22 cellular contexts compared by ENCODE assay signal in genomic region chr15:77627581-77627980, GRCh38. TPM values are rescaled to one million over a fixed set of nuclear protein-coding genes. Genes with fewer than 3 reads are reported as not detected.
DNase-seq lines count a peak whose midpoint lies in the region; ATAC-seq, FAIRE-seq and TF ChIP-seq lines count a peak whose summit lies in the region.
"Had no signal": no experiment of that assay in that cellular context is flagged by ENCODE, and none has a peak within 500 bp of the region (broad histone marks: within the 10 kb centered on the region; RNA-seq: fewer than 3 reads in every experiment).

No MANE protein-coding gene starts in this region.

- peak overlapping the region; percentile 58 for H3K4ac ChIP-seq in H1 (replicated peaks; ENCODE audit: insufficient read length, low read depth, low read length)

- H3K4me1 Mint-ChIP-seq in neural crest cell = peaks cover 41% of the 10 kb centered on the region

- peaks cover 12% of the 10 kb centered on the region for H3K79me1 ChIP-seq in H1 (ENCODE audit: low read depth, low read length)

- POLR2A ChIA-PET in H1 (lab: Charles Lee; ENCODE audit: partially characterized antibody) = interaction anchor here (1.1 to 10.0 kb wide), 5 partner anchors 7 to 43 kb away, joined by 3 to 142 read pairs (median 4); no protein-coding TSS in a partner anchor

- H2AFZ ChIP-seq in H1 (ENCODE audit: low read length) = no peak overlapping the region

- H3K14ac ChIP-seq in H1 (ENCODE audit: insufficient read length) = no peak overlapping the region

- peaks cover 12 to 85% of the 10 kb centered on the region in 2 experiments for H3K79me2 ChIP-seq in H1 (ENCODE audit: control insufficient read depth in 1 of 2, insufficient read depth in 2 of 2, low read length in 2 of 2)

- H2BK120ac ChIP-seq in H1 (replicated peaks; ENCODE audit: low read depth, low read length) = no peak overlapping the region

- intact Hi-C loops in Right ventricle myocardium superior (cut with DNase I) = no loop called here

- H3K9me3 ChIP-seq in cardiac muscle cell (ENCODE audit: low read depth) (no peaks in the 10 kb centered on the region), H1 (ENCODE audit: insufficient read depth in 2 of 2, low read depth in 1 of 2, low read length in 1 of 2) (no peaks in the 10 kb centered on the region), tibial nerve (no peaks in the 10 kb centered on the region)
- H3K9me3 ChIP-seq: SJSA1 had no signal

- no peak for TF ChIP-seq CTCF in cardiac muscle cell (IDR thresholded peaks at IDR 0.05; ENCODE audit: low read depth, low read length)
- TF ChIP-seq CTCF in H1 (IDR thresholded peaks at IDR 0.05; ENCODE audit: control extremely low read depth in 1 of 3, insufficient read depth in 1 of 3, low read depth in 1 of 3, low read length in 3 of 3) = no peak
- TF ChIP-seq CTCF in neural crest cell (conservative IDR thresholded peaks at IDR 0.05) = no peak
- no peak for TF ChIP-seq CTCF in tibial nerve (IDR thresholded peaks at IDR 0.05)

- ATAC-seq in Right ventricle myocardium superior (ENCODE audit: poor library complexity) = no peak
- ATAC-seq: CD8-positive, alpha-beta T cell had no signal

- 97% methylated on average over 2 of the region's 2 CpGs; no CpG with 5 or more reads in 1 of the 2 experiments for WGBS in H1 (ENCODE audit: extremely low coverage in 1 of 2, insufficient coverage in 1 of 2, insufficient read length in 1 of 2, insufficient replicate concordance in 2 of 2, low coverage in 1 of 2, low lambda C conversion rate in 2 of 2, missing lambda C conversion rate in 1 of 2), 2 experiments
- 88 to 97% methylated on average over 2 of the region's 2 CpGs for WGBS in tibial nerve, 2 donors

- H3K27me3 ChIP-seq in cardiac muscle cell (no peaks in the 10 kb centered on the region), H1 (replicated peaks in 1 of 4; ENCODE audit: control insufficient read depth in 3 of 4, extremely low read depth in 1 of 4, insufficient read depth in 3 of 4, low read length in 3 of 4) (no peaks in the 10 kb centered on the region), tibial nerve (peaks cover 0 to 26% of the 10 kb centered on the region in 2 donors)

- TF ChIP-seq EP300 in H1 (IDR thresholded peaks at IDR 0.05; ENCODE audit: borderline replicate concordance in 1 of 2, low read depth in 2 of 2, low read length in 2 of 2) (no peak), tibial nerve (IDR thresholded peaks at IDR 0.05) (no peak)

- H3K27ac Mint-ChIP-seq in neural crest cell (ENCODE audit: unreplicated experiment) = peak overlapping the region; percentile 90
- H3K27ac Mint-ChIP-seq: CD8-positive, alpha-beta T cell; HFFc6 had no signal

- peak overlapping the region; percentile 31 to 42; a peak in 3 of 4 replicates for H3K4me2 ChIP-seq in H1 (ENCODE audit: insufficient read depth in 1 of 2, low read depth in 2 of 2, low read length in 2 of 2)

- H3K36me3 ChIP-seq in cardiac muscle cell (no peaks in the 10 kb centered on the region), H1 (ENCODE audit: control insufficient read depth in 2 of 4, insufficient read depth in 4 of 4, low read length in 3 of 4) (no peaks in the 10 kb centered on the region; a peak in 1 of 8 replicates), tibial nerve (no peaks in the 10 kb centered on the region)
- H3K36me3 ChIP-seq: SJSA1 had no signal

- 0 out of 2 replicates have a peak overlapping the region, but pooled peaks have one; percentile 40 for H2BK20ac ChIP-seq in H1 (ENCODE audit: low read length)

- peak overlapping the region; percentile 40; the same call in 1 of the 2 replicates for H2BK15ac ChIP-seq in H1 (ENCODE audit: low read length)

- H3K18ac ChIP-seq in H1 (ENCODE audit: extremely low read depth, low read length) = peak overlapping the region; percentile 74; the same call in 1 of the 2 replicates

- no peak overlapping the region for H4K91ac ChIP-seq in H1 (replicated peaks; ENCODE audit: insufficient read length, low read length)

- no peak overlapping the region for H3K4me3 Mint-ChIP-seq in neural crest cell
- H3K4me3 Mint-ChIP-seq: CD8-positive, alpha-beta T cell; HFFc6 had no signal

- H3K23ac ChIP-seq in H1 (ENCODE audit: insufficient read length) = no peak overlapping the region

- peaks cover 3 to 10% of the 10 kb centered on the region in 2 experiments for H4K20me1 ChIP-seq in H1 (replicated peaks in 1 of 2; ENCODE audit: control insufficient read depth in 1 of 2, insufficient read depth in 2 of 2, low read length in 2 of 2)

- H3K27me3 Mint-ChIP-seq in neural crest cell (ENCODE audit: low read depth) = peaks cover 3% of the 10 kb centered on the region

- no peaks in the 10 kb centered on the region for H3K9me3 Mint-ChIP-seq in neural crest cell
- H3K9me3 Mint-ChIP-seq: CD8-positive, alpha-beta T cell; HFFc6 had no signal

- peak overlapping the region; percentile 82 for H2BK5ac ChIP-seq in H1 (ENCODE audit: low read depth, low read length)

- no peak overlapping the region for H3K56ac ChIP-seq in H1 (replicated peaks; ENCODE audit: insufficient read length, low read depth, low read length)

- peak overlapping the region; percentile 15 for H4K5ac ChIP-seq in H1 (ENCODE audit: insufficient read length, low read depth, low read length)

- DNase-seq in cardiac muscle cell (ENCODE audit: low read depth in 1 of 2, low spot score in 1 of 2) (no peak), Right ventricle myocardium superior (no peak), H1 (ENCODE audit: low read depth in 1 of 2, low spot score in 2 of 2) (no peak), neural crest cell (ENCODE audit: low read depth, low spot score) (no peak), tibial nerve (ENCODE audit: low spot score in 2 of 2) (no peak), hepatic stellate cell (ENCODE audit: low spot score) (no peak), NCI-H1105 (lab: John Stamatoyannopoulos, UW) (no peak)
- no peak for DNase-seq in activated CD8-positive, alpha-beta memory T cell treated with anti-CD3 and anti-CD28 coated beads, Interleukin-2, amount 50 U/mL, for 4 hours
- DNase-seq: C1 segment of cervical spinal cord; CD8-positive, alpha-beta T cell; GOT3; HFFc6; KG1; NCI-H1092; NCI-H2029; NCI-H226; NCI-H524; OCI-M1 had no signal

- H3K4me1 ChIP-seq in cardiac muscle cell (ENCODE audit: low read depth) (peaks cover 53% of the 10 kb centered on the region), H1 (replicated peaks in 1 of 4; ENCODE audit: control insufficient read depth in 3 of 4, insufficient read depth in 4 of 4, low read length in 3 of 4) (peaks cover 27 to 58% (median 45%) of the 10 kb centered on the region in 4 experiments), tibial nerve (peaks cover 0 to 13% (median 2%) of the 10 kb centered on the region in 4 donors)
- H3K4me1 ChIP-seq: SJSA1 had no signal

- TF ChIP-seq POLR2A in H1 (IDR thresholded peaks at IDR 0.05; ENCODE audit: control extremely low read depth in 1 of 2, low read depth in 2 of 2, low read length in 2 of 2) (no peak), tibial nerve (IDR thresholded peaks at IDR 0.05) (no peak)

- peaks cover 11% of the 10 kb centered on the region; the same call in 1 of the 2 replicates for H3K23me2 ChIP-seq in H1 (ENCODE audit: low read depth, low read length)

- H2BK12ac ChIP-seq in H1 (ENCODE audit: low read depth, low read length) = no peak overlapping the region

- CTCF ChIA-PET in H1 (lab: Charles Lee; ENCODE audit: partially characterized antibody) = interaction anchor here (1.3 to 13.6 kb wide), 6 partner anchors 10 to 157 kb away, joined by 3 to 244 read pairs (median 52); partner anchors contain the start of gene LINGO1

- H3K27ac ChIP-seq in cardiac muscle cell (peak overlapping the region; percentile 59), H1 (ENCODE audit: low read depth, low read length) (0 out of 2 replicates have a peak overlapping the region, but pooled peaks have one; percentile 14), tibial nerve (no peak overlapping the region)
- H3K27ac ChIP-seq: 22Rv1, SJSA1 had no signal

- H4K8ac ChIP-seq in H1 (ENCODE audit: extremely low read depth, insufficient read depth, low read length) = no peak overlapping the region

- H3K36me3 Mint-ChIP-seq in neural crest cell (ENCODE audit: low read depth) = peaks cover 4% of the 10 kb centered on the region
- H3K36me3 Mint-ChIP-seq: CD8-positive, alpha-beta T cell had no signal

- H2AK5ac ChIP-seq in H1 (ENCODE audit: low read depth, low read length) = no peak overlapping the region

- no peak for TF ChIP-seq RAD21 in H1 (IDR thresholded peaks at IDR 0.05 in 1 of 2, conservative IDR thresholded peaks at IDR 0.05 in 1 of 2; ENCODE audit: low read depth in 2 of 2, low read length in 2 of 2)

- no peak overlapping the region for H3K4me3 ChIP-seq in cardiac muscle cell
- no peak overlapping the region; a peak in 1 of 8 replicates for H3K4me3 ChIP-seq in H1 (ENCODE audit: extremely low read depth in 1 of 4, insufficient read depth in 2 of 4, low read depth in 3 of 4, low read length in 4 of 4)
- H3K4me3 ChIP-seq in tibial nerve = no peak overlapping the region
- H3K4me3 ChIP-seq: SJSA1 had no signal

- H3K9ac ChIP-seq in H1 (replicated peaks in 1 of 4; ENCODE audit: extremely low read depth in 1 of 4, low read depth in 3 of 4, low read length in 3 of 4) = no peak overlapping the region

- peak; percentile 55 for FAIRE-seq in H1 (lab: Jason Lieb, UNC)
- FAIRE-seq: GM12891, RCC 7860 had no signal

TF ChIP-seq in H1, 55 proteins besides CTCF, POLR2A, EP300 and RAD21 (continues in another document):
- TF ChIP-seq ASH2L (IDR thresholded peaks at IDR 0.05; ENCODE audit: low read length) (peak; percentile 34), CHD1 (IDR thresholded peaks at IDR 0.05; ENCODE audit: low read depth, low read length) (no peak)

RNA-seq across cellular contexts. Expression of gene LINGO1, which starts 5.1 kb away (rescaled TPM):
- total RNA-seq in cardiac muscle cell (21.8 and 31.8 TPM in 2 replicates), Right ventricle myocardium superior (0.81 TPM), neural crest cell (31.0 and 36.8 TPM in 2 replicates), tibial nerve (1 to 10 TPM in 2 of 4 donors, under 1 TPM in 2; 0.42 to 2.4 (median 1.3) TPM)
- polyA plus RNA-seq in cardiac muscle cell (37.0 and 75.4 TPM in 2 replicates), H1 (2011; rRNA removed) (114 and 166 TPM in 2 replicates)
- 56.4 and 57.1 TPM in 2 replicates for total RNA-seq in H1 (2021; fragmentation: NEBNext Ultra II Directional; extraction: Animal tissue kit (Norgen Biotek cat#: 25700))
- 51.3 TPM for polyA plus RNA-seq in H1 (2011; cell fraction: cytosol; rRNA removed)
- 94.7 TPM for polyA plus RNA-seq in H1 (2011; cell fraction: nucleus; rRNA removed)
- 31.6 to 91.8 TPM (median 75.5 TPM) in 4 replicates for polyA plus RNA-seq in H1 (2012, experiment 1 of 2)
- 55.3 TPM for polyA plus RNA-seq in H1 (2012, experiment 2 of 2)
- polyA plus RNA-seq in H1 (2013, experiment 1 of 2) = 73.3 TPM
- polyA plus RNA-seq in H1 (2013, experiment 2 of 2) = 75.1 TPM
- polyA minus RNA-seq in H1 (2011; rRNA and poly(A)+ RNA removed) = 33.5 and 61.7 TPM in 2 replicates
- 36.0 TPM for polyA minus RNA-seq in H1 (2011; cell fraction: cytosol; rRNA and poly(A)+ RNA removed)
- 39.2 TPM for polyA minus RNA-seq in H1 (2011; cell fraction: nucleus; rRNA and poly(A)+ RNA removed)
- total RNA-seq: CD8-positive, alpha-beta T cell; SJSA1 had no signal

Comparison
In these comparisons a context has a peak if more than half of its experiments do, and no peak if none do; other contexts are left out.
1. H3K27ac ChIP-seq: peak in cardiac muscle cell (single experiment) and H1 (single experiment); none in tibial nerve (0 of 4).